ENCODE assay signal across 17 cellular contexts in the genomic region with DNA sequence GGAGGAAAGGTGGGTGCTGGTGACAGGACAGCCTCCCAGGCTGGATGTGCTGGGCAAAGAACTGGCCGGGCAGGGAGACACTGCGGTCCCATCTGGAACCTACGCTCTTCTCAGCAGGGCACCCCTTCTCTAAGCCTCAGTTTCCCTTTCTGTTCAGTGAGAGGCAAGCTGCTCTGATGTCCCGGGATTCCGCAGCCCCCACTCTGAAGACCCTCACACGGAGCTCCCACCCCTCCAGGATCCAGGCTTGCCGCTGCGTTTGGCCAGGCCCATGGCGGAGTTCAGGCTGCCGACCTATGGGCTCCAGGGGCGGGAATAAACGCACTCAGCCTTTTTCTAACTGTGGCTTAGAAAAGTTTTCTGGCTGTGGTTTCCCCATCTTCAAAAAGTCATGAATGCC. TPM values are rescaled to one million over a fixed set of nuclear protein-coding genes. Genes with fewer than 3 reads are reported as not detected.
"Had no signal": no experiment of that assay in that cellular context is flagged by ENCODE, and none has a peak within 500 bp of the region (broad histone marks: within the 10 kb centered on the region; RNA-seq: fewer than 3 reads in every experiment).

No MANE protein-coding gene starts in this region.

- H3K36me3 ChIP-seq: adrenal gland, colonic mucosa, esophagus muscularis mucosa, lower lobe of right lung, upper lobe of left lung had no signal

- H3K9me3 ChIP-seq: adrenal gland, colonic mucosa, esophagus muscularis mucosa had no signal

- H3K4me1 ChIP-seq: adrenal gland, colonic mucosa had no signal

- H3K27me3 ChIP-seq: adrenal gland, colonic mucosa, upper lobe of left lung had no signal

- H3K4me3 ChIP-seq: colonic mucosa had no signal

- DNase-seq: activated CD4-positive, alpha-beta T cell treated with anti-CD3 and anti-CD28 coated beads for 48 hours; activated CD8-positive, alpha-beta memory T cell treated with anti-CD3 and anti-CD28 coated beads, Interleukin-2, amount 50 U/mL, for 4 hours; activated CD8-positive, alpha-beta T cell treated with anti-CD3 and anti-CD28 coated beads, Interleukin-2, amount 10 ng/mL, durations not matched to agents 7 days and 5 days; activated effector memory CD4-positive, alpha-beta T cell treated with anti-CD3 and anti-CD28 coated beads, Interleukin-2, amount 50 U/mL, for 16 hours; activated T-cell treated with anti-CD3 and anti-CD28 coated beads, Interleukin-2, amount 50 U/mL, for 48 hours; colonic mucosa; effector CD4-positive, alpha-beta T cell; kidney; lower lobe of right lung; nephron progenitor cell; stimulated activated CD4-positive, alpha-beta T cell treated with anti-CD3 and anti-CD28 coated beads, Interleukin-2, amount 100 ng/mL, for 48 hours; T-helper 2 cell had no signal

- ATAC-seq: activated CD8-positive, alpha-beta T cell treated with anti-CD3 and anti-CD28 coated beads, Interleukin-2, amount 10 ng/mL, durations not matched to agents 7 days and 5 days; stimulated activated memory B cell treated with anti-CD40 and anti-IgM and Interleukin-4, amounts not matched to agents 10 μg/mL and 1 μg/mL and 100 μg/mL, for 72 hours; WTC11 had no signal

RNA-seq across cellular contexts. Expression of a gene that starts 41.6 kb away (rescaled TPM):
- total RNA-seq: activated CD8-positive, alpha-beta T cell treated with anti-CD3 and anti-CD28 coated beads, Interleukin-2, amount 10 ng/mL, durations not matched to agents 7 days and 5 days had no signal
